1 cellular context compared by ENCODE assay signal in genomic region chr4:137510866-137511265, GRCh38.
TF ChIP-seq lines count a peak whose summit lies in the region.

No MANE protein-coding gene starts in this region.

TF ChIP-seq in HEK293, 187 proteins besides CTCF, POLR2A, EP300 and RAD21 (continued from another document and continues in another):
- TF ChIP-seq PRDM10 (tag by site-specific recombination; IDR thresholded peaks at IDR 0.05) (peak; percentile 38), ATF2 (tag by site-specific recombination; IDR thresholded peaks at IDR 0.05; ENCODE audit: low read depth) (peak; percentile 61), FEZF1 (tag by site-specific recombination; IDR thresholded peaks at IDR 0.05) (peak; percentile 97), INSM2 (tag by site-specific recombination; IDR thresholded peaks at IDR 0.05) (peak; percentile 81), ZNF324 (tag by site-specific recombination; IDR thresholded peaks at IDR 0.05) (no peak), ZNF398 (tag by site-specific recombination; IDR thresholded peaks at IDR 0.05) (peak; percentile 43; the same call in 1 of the 2 replicates), ZNF747 (tag by site-specific recombination; IDR thresholded peaks at IDR 0.05) (no peak), PRDM1 (tag by site-specific recombination; IDR thresholded peaks at IDR 0.05) (peak; percentile 88), ZBTB10 (tag by site-specific recombination; IDR thresholded peaks at IDR 0.05) (no peak), ZFP41 (tag by site-specific recombination; IDR thresholded peaks at IDR 0.05; ENCODE audit: borderline replicate concordance) (no peak), ZNF843 (tag by site-specific recombination; IDR thresholded peaks at IDR 0.05) (peak; percentile 84; the same call in 1 of the 2 replicates), ZFHX2 (tag by site-specific recombination; conservative IDR thresholded peaks at IDR 0.05) (no peak), TRIM28 (IDR thresholded peaks at IDR 0.05; ENCODE audit: borderline replicate concordance, low read length) (peak; percentile 65; the same call in 1 of the 2 replicates), ZFP37 (tag by site-specific recombination; IDR thresholded peaks at IDR 0.05) (no peak), ZSCAN16 (tag by site-specific recombination; IDR thresholded peaks at IDR 0.05) (peak; percentile 93), WT1 (tag by site-specific recombination; IDR thresholded peaks at IDR 0.05) (peak; percentile 95), ZNF391 (tag by site-specific recombination; IDR thresholded peaks at IDR 0.05; ENCODE audit: borderline replicate concordance, low read depth) (no peak), YY2 (tag by site-specific recombination; IDR thresholded peaks at IDR 0.05) (no peak), SETDB1 (IDR thresholded peaks at IDR 0.05; ENCODE audit: insufficient read length, low read length) (peak; percentile 22), IKZF3 (tag by site-specific recombination; IDR thresholded peaks at IDR 0.05) (peak; percentile 68), PATZ1 (tag by site-specific recombination; IDR thresholded peaks at IDR 0.05) (0 out of 2 replicates have a peak, but pooled peaks have one; percentile 25), ZNF184 (tag by site-specific recombination; IDR thresholded peaks at IDR 0.05) (0 out of 2 replicates have a peak, but pooled peaks have one; percentile 42), ZNF530 (tag by site-specific recombination; IDR thresholded peaks at IDR 0.05; ENCODE audit: low read depth) (no peak), ZNF24 (tag by site-specific recombination; IDR thresholded peaks at IDR 0.05) (0 out of 2 replicates have a peak, but pooled peaks have one; percentile 33), ZNF26 (tag by site-specific recombination; IDR thresholded peaks at IDR 0.05) (no peak), KLF10 (tag by site-specific recombination; IDR thresholded peaks at IDR 0.05) (peak; percentile 68), ZNF501 (tag by site-specific recombination; IDR thresholded peaks at IDR 0.05) (peak; percentile 60; the same call in 1 of the 2 replicates), PRDM4 (tag by site-specific recombination; IDR thresholded peaks at IDR 0.05) (peak; percentile 77), HIC1 (tag by site-specific recombination; IDR thresholded peaks at IDR 0.05) (peak; percentile 22; the same call in 1 of the 2 replicates), ZBTB17 (tag by site-specific recombination; IDR thresholded peaks at IDR 0.05) (peak; percentile 57), ZBTB48 (tag by site-specific recombination; IDR thresholded peaks at IDR 0.05) (peak; percentile 89), ZNF600 (tag by site-specific recombination; IDR thresholded peaks at IDR 0.05) (peak; percentile 74), ZSCAN23 (tag by site-specific recombination; IDR thresholded peaks at IDR 0.05) (no peak), ZXDB (tag by site-specific recombination; IDR thresholded peaks at IDR 0.05) (peak; percentile 78), ZNF18 (tag by site-specific recombination; IDR thresholded peaks at IDR 0.05) (peak; percentile 38; the same call in 1 of the 2 replicates), KLF1 (tag by site-specific recombination; IDR thresholded peaks at IDR 0.05) (no peak)
